In the genomic region with DNA sequence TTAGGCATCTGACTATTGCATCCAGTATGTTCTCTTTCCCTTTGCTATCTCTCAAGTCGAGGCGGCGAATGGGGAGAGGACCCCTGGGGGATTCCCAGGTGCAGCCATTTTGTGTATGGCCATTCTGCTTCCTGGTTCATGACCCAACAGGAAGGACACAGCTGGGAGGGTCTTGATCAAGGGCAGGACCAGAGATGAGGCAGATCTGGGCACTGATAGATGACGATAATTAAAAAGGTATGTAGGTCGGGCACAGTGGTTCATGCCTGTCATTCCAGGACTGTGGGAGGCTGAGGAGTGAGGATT, we compare ENCODE assay signal across 21 cellular contexts.
DNase-seq lines count a peak whose midpoint lies in the region; ATAC-seq, FAIRE-seq and TF ChIP-seq lines count a peak whose summit lies in the region.
"Had no signal": no experiment of that assay in that cellular context is flagged by ENCODE, and none has a peak within 500 bp of the region (broad histone marks: within the 10 kb centered on the region; RNA-seq: fewer than 3 reads in every experiment).

No MANE protein-coding gene starts in this region.

- ATAC-seq in IMR-90 (ENCODE audit: low read depth): no peak
- ATAC-seq in GM12878: no peak
- ATAC-seq in GM19455 (IDR thresholded peaks at IDR 0.05; ENCODE audit: unreplicated experiment): no peak
- ATAC-seq in HG03439 (IDR thresholded peaks at IDR 0.05; ENCODE audit: unreplicated experiment): no peak

- H3K9me3 ChIP-seq in IMR-90 (ENCODE audit: control insufficient read depth, insufficient read depth, low read length) (no peaks in the 10 kb centered on the region), GM12878 (replicated peaks; ENCODE audit: control insufficient read depth, insufficient read depth, low read length) (no peaks in the 10 kb centered on the region), neuronal stem cell (replicated peaks in 1 of 2; ENCODE audit: control insufficient read depth in 2 of 2, insufficient read depth in 1 of 2, low read depth in 1 of 2, low read length in 2 of 2) (peaks cover 0 to 2% of the 10 kb centered on the region in 2 donors), sigmoid colon (no peaks in the 10 kb centered on the region), tibial artery (no peaks in the 10 kb centered on the region)

- BruUV-seq in IMR-90 (replicated peaks; lab: Mats Ljungman, UMichigan) (no TSS peak), GM12878 (replicated peaks; lab: Mats Ljungman, UMichigan) (no TSS peak)

- SMC1A ChIA-PET in GM12878 (lab: Charles Lee; ENCODE audit: uncharacterized antibody, unreplicated experiment): interaction anchor here (0.8 kb wide), 1 partner anchor 457 kb away, joined by 4 read pairs; no protein-coding TSS in a partner anchor

- no peaks in the 10 kb centered on the region for H3K79me2 ChIP-seq in GM12878 (ENCODE audit: control insufficient read depth, insufficient read depth, low read length)

- H3K18ac ChIP-seq in IMR-90 (ENCODE audit: low read depth, low read length): no peak overlapping the region
- no peak overlapping the region for H3K18ac ChIP-seq in neuronal stem cell (ENCODE audit: low read length)

- in situ Hi-C loops in IMR-90 (cut with MboI; ENCODE audit: low sequenced_read_pairs): no loop called here
- in situ Hi-C loops in GM12878 (cut with MboI): no loop called here

- dilution Hi-C loops in IMR-90 (cut with HindIII; ENCODE audit: low sequenced_read_pairs, unreplicated experiment): no loop called here

- H2BK15ac ChIP-seq in IMR-90 (ENCODE audit: low read depth, low read length) (0 out of 3 replicates have a peak overlapping the region, but pooled peaks have one; percentile 16), neuronal stem cell (ENCODE audit: low read length) (no peak overlapping the region)

- H3K36me3 ChIP-seq in IMR-90 (ENCODE audit: control insufficient read depth, insufficient read depth, low read length) (no peaks in the 10 kb centered on the region), GM12878 (ENCODE audit: control insufficient read depth in 2 of 2, insufficient read depth in 2 of 2, low read length in 1 of 2) (no peaks in the 10 kb centered on the region), neuronal stem cell (replicated peaks in 1 of 2; ENCODE audit: control insufficient read depth in 2 of 2, insufficient read depth in 2 of 2, low read length in 2 of 2) (no peaks in the 10 kb centered on the region), sigmoid colon (no peaks in the 10 kb centered on the region), tibial artery (no peaks in the 10 kb centered on the region)
- H3K36me3 ChIP-seq: BLaER1 treated with 17β-estradiol and CSF1 and Interleukin-3, amounts not matched to agents 10 nM and 100 nM; HAP-1 had no signal

- CTCF ChIA-PET in IMR-90 (lab: Yijun Ruan, JAX): interaction anchor here (0.5 kb wide), 1 partner anchor 491 kb away, joined by 3 read pairs; no protein-coding TSS in a partner anchor
- CTCF ChIA-PET in GM12878 (lab: Yijun Ruan, JAX): interaction anchor here (6.8 kb wide), 1 partner anchor 676 kb away, joined by 142 read pairs; no protein-coding TSS in a partner anchor

- no peak overlapping the region; the same call in 1 of the 2 replicates for H2BK20ac ChIP-seq in IMR-90 (ENCODE audit: low read depth, low read length)

- H4K5ac ChIP-seq in IMR-90 (ENCODE audit: low read depth, low read length): no peak overlapping the region

- no peak overlapping the region for H3K4me3 ChIP-seq in AG10803 (ENCODE audit: low read length)
- H3K4me3 ChIP-seq in IMR-90 (ENCODE audit: insufficient read depth, low read depth, low read length): no peak overlapping the region
- no peak overlapping the region for H3K4me3 ChIP-seq in GM12878
- H3K4me3 ChIP-seq in neuronal stem cell (ENCODE audit: low read length in 2 of 2): no peak overlapping the region
- no peak overlapping the region for H3K4me3 ChIP-seq in sigmoid colon
- H3K4me3 ChIP-seq in tibial artery: no peak overlapping the region
- H3K4me3 ChIP-seq: BLaER1 treated with 17β-estradiol and CSF1 and Interleukin-3, amounts not matched to agents 10 nM and 100 nM; HAP-1 had no signal

- no peak overlapping the region for H3K56ac ChIP-seq in IMR-90 (ENCODE audit: extremely low read depth, insufficient read depth, low read length)

- FAIRE-seq in GM12878 (lab: Jason Lieb, UNC): no peak
- FAIRE-seq: G401.6, RCC 7860 had no signal

- no peaks in the 10 kb centered on the region for H3K27me3 ChIP-seq in IMR-90 (ENCODE audit: control insufficient read depth, insufficient read depth, low read length)
- no peaks in the 10 kb centered on the region for H3K27me3 ChIP-seq in GM12878 (replicated peaks in 1 of 2; ENCODE audit: control insufficient read depth in 2 of 2, insufficient read depth in 2 of 2, low read length in 1 of 2)
- no peaks in the 10 kb centered on the region for H3K27me3 ChIP-seq in neuronal stem cell (ENCODE audit: control insufficient read depth in 3 of 3, insufficient read depth in 3 of 3, low read depth in 1 of 3, low read length in 3 of 3)
- no peaks in the 10 kb centered on the region for H3K27me3 ChIP-seq in sigmoid colon
- no peaks in the 10 kb centered on the region for H3K27me3 ChIP-seq in tibial artery
- H3K27me3 ChIP-seq: BLaER1 treated with 17β-estradiol and CSF1 and Interleukin-3, amounts not matched to agents 10 nM and 100 nM had no signal

- no peak overlapping the region for H3K27ac ChIP-seq in IMR-90 (ENCODE audit: insufficient read depth, low read length)
- H3K27ac ChIP-seq in GM12878 (ENCODE audit: control insufficient read depth, insufficient read depth): no peak overlapping the region
- H3K27ac ChIP-seq in neuronal stem cell (replicated peaks; ENCODE audit: low read length): peak overlapping the region; percentile 55
- H3K27ac ChIP-seq in sigmoid colon: no peak overlapping the region
- H3K27ac ChIP-seq in tibial artery: no peak overlapping the region
- H3K27ac ChIP-seq: BLaER1 treated with 17β-estradiol and CSF1 and Interleukin-3, amounts not matched to agents 10 nM and 100 nM had no signal

- peak overlapping the region; percentile 34; the same call in 1 of the 2 replicates for H3K4ac ChIP-seq in IMR-90 (ENCODE audit: low read depth, low read length)
- H3K4ac ChIP-seq in neuronal stem cell (ENCODE audit: low read length): no peak overlapping the region

- no peak overlapping the region for H3K23ac ChIP-seq in IMR-90 (ENCODE audit: low read depth, low read length)
- no peak overlapping the region for H3K23ac ChIP-seq in neuronal stem cell (ENCODE audit: low read depth, low read length, poor library complexity)

- H2AK5ac ChIP-seq in IMR-90 (ENCODE audit: low read depth, low read length) (peak overlapping the region; percentile 17; the same call in 1 of the 2 replicates), neuronal stem cell (ENCODE audit: low read depth, low read length) (no peak overlapping the region)

- H3K14ac ChIP-seq in IMR-90 (replicated peaks; ENCODE audit: low read depth, low read length) (no peak overlapping the region), neuronal stem cell (ENCODE audit: low read length) (no peak overlapping the region)

- H3K9ac ChIP-seq in IMR-90 (ENCODE audit: low read depth, low read length) (no peak overlapping the region), GM12878 (ENCODE audit: control insufficient read depth, insufficient read depth, low read length) (no peak overlapping the region), neuronal stem cell (ENCODE audit: low read depth, low read length, poor library complexity) (no peak overlapping the region)
- H3K9ac ChIP-seq: BLaER1 treated with 17β-estradiol and CSF1 and Interleukin-3, amounts not matched to agents 10 nM and 100 nM had no signal

- H2AFZ ChIP-seq in IMR-90 (replicated peaks; ENCODE audit: low read length, poor library complexity): no peak overlapping the region
- H2AFZ ChIP-seq in GM12878 (ENCODE audit: control insufficient read depth, low read depth, low read length): no peak overlapping the region
- H2AFZ ChIP-seq in neuronal stem cell (ENCODE audit: low read length): peak overlapping the region; percentile 42

- no peaks in the 10 kb centered on the region; the same call in none of the 2 replicates for H3K9me1 ChIP-seq in IMR-90 (ENCODE audit: insufficient read depth, low read length)

- intact Hi-C loops in IMR-90 (cut with micrococcal nuclease) (no loop called here), GM12878 (cut with micrococcal nuclease; ENCODE audit: unreplicated experiment) (no loop called here), sigmoid colon (cut with DNase I) (no loop called here), tibial artery (cut with DNase I; ENCODE audit: low total_unique reads) (no loop called here)

- H3K79me1 ChIP-seq in IMR-90 (ENCODE audit: low read depth in 1 of 2, low read length in 2 of 2) (no peaks in the 10 kb centered on the region), neuronal stem cell (ENCODE audit: low read depth, low read length) (no peaks in the 10 kb centered on the region)

- TF ChIP-seq POLR2A in IMR-90 (IDR thresholded peaks at IDR 0.05; ENCODE audit: low read depth, low read length) (no peak), GM12878 (IDR thresholded peaks at IDR 0.05; ENCODE audit: low read depth, low read length) (no peak), sigmoid colon (IDR thresholded peaks at IDR 0.05) (no peak)

- H3K4me2 ChIP-seq in IMR-90 (ENCODE audit: low read depth, low read length): no peak overlapping the region
- no peak overlapping the region for H3K4me2 ChIP-seq in GM12878 (ENCODE audit: control insufficient read depth, insufficient read depth)
- no peak overlapping the region for H3K4me2 ChIP-seq in neuronal stem cell (ENCODE audit: insufficient read depth, low read length, poor library complexity, severe bottlenecking)
- H3K4me2 ChIP-seq: BLaER1 treated with 17β-estradiol and CSF1 and Interleukin-3, amounts not matched to agents 10 nM and 100 nM had no signal

- no peak for TF ChIP-seq EP300 in GM12878 (IDR thresholded peaks at IDR 0.05; ENCODE audit: borderline replicate concordance in 1 of 2, control insufficient read depth in 1 of 2, low read depth in 2 of 2, low read length in 2 of 2)
- no peak for TF ChIP-seq EP300 in sigmoid colon (IDR thresholded peaks at IDR 0.05)

- H2AK9ac ChIP-seq in IMR-90 (replicated peaks; ENCODE audit: low read depth, low read length, poor library complexity): no peak overlapping the region

- 0 out of 2 replicates have a peak overlapping the region, but pooled peaks have one; percentile 24 for H2BK120ac ChIP-seq in IMR-90 (ENCODE audit: low read depth, low read length)
- H2BK120ac ChIP-seq in neuronal stem cell (ENCODE audit: low read depth, low read length): no peak overlapping the region

- H4K20me1 ChIP-seq in IMR-90 (ENCODE audit: insufficient read depth, low read length) (no peaks in the 10 kb centered on the region), GM12878 (ENCODE audit: control insufficient read depth, insufficient read depth) (no peaks in the 10 kb centered on the region)

- H4K8ac ChIP-seq in IMR-90 (ENCODE audit: low read depth in 2 of 2, low read length in 2 of 2) (no peak overlapping the region; a peak in 1 of 4 replicates), neuronal stem cell (ENCODE audit: low read depth, low read length) (no peak overlapping the region)

- DNase-seq in AG10803 (ENCODE audit: low read depth) (peak; percentile 18), IMR-90 (no peak), GM12878 (ENCODE audit: low read depth, low spot score) (no peak), neuronal stem cell (ENCODE audit: low spot score) (no peak), sigmoid colon (no peak), tibial artery (no peak)
- DNase-seq: ACHN; CD8-positive, alpha-beta memory T cell; MV-4-11; NCI-H1694; NCI-H2081; NCI-H2171; NCI-H446; NCI-H526; Right ventricle myocardium superior had no signal

- TF ChIP-seq CTCF in AG10803 (conservative IDR thresholded peaks at IDR 0.05; ENCODE audit: low read length) (no peak), IMR-90 (conservative IDR thresholded peaks at IDR 0.05; ENCODE audit: low read depth, low read length) (no peak), GM12878 (IDR thresholded peaks at IDR 0.05 in 2 of 3, conservative IDR thresholded peaks at IDR 0.05 in 1 of 3; ENCODE audit: control insufficient read depth in 2 of 3, extremely low read depth in 1 of 3, insufficient read depth in 1 of 3, low read depth in 3 of 3, low read length in 3 of 3) (no peak), sigmoid colon (IDR thresholded peaks at IDR 0.05) (no peak), tibial artery (IDR thresholded peaks at IDR 0.05) (no peak)

- H3K4me1 ChIP-seq in IMR-90 (ENCODE audit: control insufficient read depth, insufficient read depth, low read length): peaks cover 7% of the 10 kb centered on the region
- no peaks in the 10 kb centered on the region for H3K4me1 ChIP-seq in GM12878 (ENCODE audit: control insufficient read depth, insufficient read depth, low read length)
- H3K4me1 ChIP-seq in neuronal stem cell (ENCODE audit: control insufficient read depth in 2 of 2, insufficient read depth in 1 of 2, low read depth in 1 of 2, low read length in 2 of 2): peaks cover 0 to 5% of the 10 kb centered on the region in 2 donors
- H3K4me1 ChIP-seq in sigmoid colon: peaks cover 0 to 15% (median 4%) of the 10 kb centered on the region in 4 donors
- H3K4me1 ChIP-seq in tibial artery: peaks cover 0 to 9% (median 4%) of the 10 kb centered on the region in 4 donors
- H3K4me1 ChIP-seq: HAP-1 had no signal

- whole genome bisulfite sequencing in IMR-90 (ENCODE audit: extremely low coverage in 2 of 2, insufficient read length in 1 of 2), 2 experiments: 100% methylated on average over 1 of the region's 5 CpGs; no CpG with 5 or more reads in 1 of the 2 experiments
- 74% methylated on average over 5 of the region's 5 CpGs for WGBS in GM12878 (ENCODE audit: insufficient coverage, insufficient replicate concordance, low lambda C conversion rate, missing lambda C conversion rate)
- WGBS in neuronal stem cell (ENCODE audit: extremely low coverage in 2 of 2, insufficient read length in 2 of 2, insufficient replicate concordance in 1 of 2), 2 donors: no CpG with 5 or more reads among the region's 5 CpGs
- WGBS in sigmoid colon, 2 donors: 73 to 79% methylated on average over 5 of the region's 5 CpGs

- TF ChIP-seq RAD21 in IMR-90 (IDR thresholded peaks at IDR 0.05; ENCODE audit: low read length): no peak
- TF ChIP-seq RAD21 in GM12878 (IDR thresholded peaks at IDR 0.05; ENCODE audit: insufficient read depth, low read depth, low read length): no peak

- RAD21 ChIA-PET in GM12878 (lab: Charles Lee; ENCODE audit: unreplicated experiment): interaction anchor here (1.1 to 1.5 kb wide), 2 partner anchors 314 to 676 kb away, joined by 3 read pairs; no protein-coding TSS in a partner anchor

- H4K91ac ChIP-seq in IMR-90 (ENCODE audit: insufficient read depth, low read depth, low read length) (no peak overlapping the region), neuronal stem cell (ENCODE audit: low read depth, low read length, poor library complexity) (no peak overlapping the region)

- H2BK5ac ChIP-seq in IMR-90 (ENCODE audit: low read depth, low read length, poor library complexity, severe bottlenecking) (no peak overlapping the region), neuronal stem cell (ENCODE audit: low read length) (no peak overlapping the region)

- no peak overlapping the region for H2BK12ac ChIP-seq in neuronal stem cell (ENCODE audit: low read length)

- POLR2A ChIA-PET in IMR-90 (lab: Charles Lee; ENCODE audit: unreplicated experiment): no interaction called here
- POLR2A ChIA-PET in GM12878 (lab: Charles Lee): no interaction called here
